In the genomic region with DNA sequence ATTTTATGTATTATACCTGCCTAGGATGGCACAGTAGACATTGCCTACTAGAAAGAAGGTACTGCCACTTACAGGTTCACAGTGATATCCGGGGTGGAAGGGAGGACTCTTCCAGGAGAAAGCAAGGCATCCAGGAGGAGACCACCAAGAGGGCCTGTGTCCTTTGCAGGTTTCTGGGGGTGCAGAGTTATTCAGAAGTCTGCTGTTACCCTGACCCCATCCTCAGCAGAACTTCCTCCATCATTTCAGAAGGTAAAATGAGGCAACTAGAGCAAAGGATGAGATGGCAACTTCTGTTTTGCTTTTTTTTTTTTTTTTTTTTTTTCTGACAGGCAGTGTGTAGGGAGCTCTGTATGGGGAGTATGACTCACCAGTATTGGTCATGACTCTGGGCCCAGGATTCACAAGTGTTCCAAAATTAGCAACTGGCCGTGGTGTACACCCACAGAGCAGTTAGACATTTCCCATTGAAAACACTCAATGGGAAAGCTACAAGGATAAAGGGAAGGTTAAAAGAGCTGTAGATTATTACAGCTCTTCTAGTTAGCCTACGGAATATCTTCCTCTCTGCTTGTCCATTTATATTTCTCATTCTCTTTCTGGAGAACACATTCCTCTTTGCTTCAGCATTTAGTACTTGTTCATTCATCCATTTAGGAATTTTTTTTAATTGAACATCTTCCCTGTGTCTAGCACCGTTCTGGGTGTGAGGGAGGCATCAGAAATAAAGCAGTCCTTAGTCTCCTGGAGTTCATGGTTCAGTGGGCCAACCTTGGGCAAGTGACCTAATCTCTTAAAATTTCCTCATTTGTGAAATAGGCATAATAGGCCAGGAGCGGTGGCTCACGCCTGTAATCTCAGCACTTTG, we compare ENCODE assay signal across 1 cellular context.
TF ChIP-seq lines count a peak whose summit lies in the region.

No MANE protein-coding gene starts in this region.

TF ChIP-seq in K562, 482 proteins besides CTCF, POLR2A, EP300 and RAD21 (continued from another document and continues in another):
- TF ChIP-seq, protein P1, sequence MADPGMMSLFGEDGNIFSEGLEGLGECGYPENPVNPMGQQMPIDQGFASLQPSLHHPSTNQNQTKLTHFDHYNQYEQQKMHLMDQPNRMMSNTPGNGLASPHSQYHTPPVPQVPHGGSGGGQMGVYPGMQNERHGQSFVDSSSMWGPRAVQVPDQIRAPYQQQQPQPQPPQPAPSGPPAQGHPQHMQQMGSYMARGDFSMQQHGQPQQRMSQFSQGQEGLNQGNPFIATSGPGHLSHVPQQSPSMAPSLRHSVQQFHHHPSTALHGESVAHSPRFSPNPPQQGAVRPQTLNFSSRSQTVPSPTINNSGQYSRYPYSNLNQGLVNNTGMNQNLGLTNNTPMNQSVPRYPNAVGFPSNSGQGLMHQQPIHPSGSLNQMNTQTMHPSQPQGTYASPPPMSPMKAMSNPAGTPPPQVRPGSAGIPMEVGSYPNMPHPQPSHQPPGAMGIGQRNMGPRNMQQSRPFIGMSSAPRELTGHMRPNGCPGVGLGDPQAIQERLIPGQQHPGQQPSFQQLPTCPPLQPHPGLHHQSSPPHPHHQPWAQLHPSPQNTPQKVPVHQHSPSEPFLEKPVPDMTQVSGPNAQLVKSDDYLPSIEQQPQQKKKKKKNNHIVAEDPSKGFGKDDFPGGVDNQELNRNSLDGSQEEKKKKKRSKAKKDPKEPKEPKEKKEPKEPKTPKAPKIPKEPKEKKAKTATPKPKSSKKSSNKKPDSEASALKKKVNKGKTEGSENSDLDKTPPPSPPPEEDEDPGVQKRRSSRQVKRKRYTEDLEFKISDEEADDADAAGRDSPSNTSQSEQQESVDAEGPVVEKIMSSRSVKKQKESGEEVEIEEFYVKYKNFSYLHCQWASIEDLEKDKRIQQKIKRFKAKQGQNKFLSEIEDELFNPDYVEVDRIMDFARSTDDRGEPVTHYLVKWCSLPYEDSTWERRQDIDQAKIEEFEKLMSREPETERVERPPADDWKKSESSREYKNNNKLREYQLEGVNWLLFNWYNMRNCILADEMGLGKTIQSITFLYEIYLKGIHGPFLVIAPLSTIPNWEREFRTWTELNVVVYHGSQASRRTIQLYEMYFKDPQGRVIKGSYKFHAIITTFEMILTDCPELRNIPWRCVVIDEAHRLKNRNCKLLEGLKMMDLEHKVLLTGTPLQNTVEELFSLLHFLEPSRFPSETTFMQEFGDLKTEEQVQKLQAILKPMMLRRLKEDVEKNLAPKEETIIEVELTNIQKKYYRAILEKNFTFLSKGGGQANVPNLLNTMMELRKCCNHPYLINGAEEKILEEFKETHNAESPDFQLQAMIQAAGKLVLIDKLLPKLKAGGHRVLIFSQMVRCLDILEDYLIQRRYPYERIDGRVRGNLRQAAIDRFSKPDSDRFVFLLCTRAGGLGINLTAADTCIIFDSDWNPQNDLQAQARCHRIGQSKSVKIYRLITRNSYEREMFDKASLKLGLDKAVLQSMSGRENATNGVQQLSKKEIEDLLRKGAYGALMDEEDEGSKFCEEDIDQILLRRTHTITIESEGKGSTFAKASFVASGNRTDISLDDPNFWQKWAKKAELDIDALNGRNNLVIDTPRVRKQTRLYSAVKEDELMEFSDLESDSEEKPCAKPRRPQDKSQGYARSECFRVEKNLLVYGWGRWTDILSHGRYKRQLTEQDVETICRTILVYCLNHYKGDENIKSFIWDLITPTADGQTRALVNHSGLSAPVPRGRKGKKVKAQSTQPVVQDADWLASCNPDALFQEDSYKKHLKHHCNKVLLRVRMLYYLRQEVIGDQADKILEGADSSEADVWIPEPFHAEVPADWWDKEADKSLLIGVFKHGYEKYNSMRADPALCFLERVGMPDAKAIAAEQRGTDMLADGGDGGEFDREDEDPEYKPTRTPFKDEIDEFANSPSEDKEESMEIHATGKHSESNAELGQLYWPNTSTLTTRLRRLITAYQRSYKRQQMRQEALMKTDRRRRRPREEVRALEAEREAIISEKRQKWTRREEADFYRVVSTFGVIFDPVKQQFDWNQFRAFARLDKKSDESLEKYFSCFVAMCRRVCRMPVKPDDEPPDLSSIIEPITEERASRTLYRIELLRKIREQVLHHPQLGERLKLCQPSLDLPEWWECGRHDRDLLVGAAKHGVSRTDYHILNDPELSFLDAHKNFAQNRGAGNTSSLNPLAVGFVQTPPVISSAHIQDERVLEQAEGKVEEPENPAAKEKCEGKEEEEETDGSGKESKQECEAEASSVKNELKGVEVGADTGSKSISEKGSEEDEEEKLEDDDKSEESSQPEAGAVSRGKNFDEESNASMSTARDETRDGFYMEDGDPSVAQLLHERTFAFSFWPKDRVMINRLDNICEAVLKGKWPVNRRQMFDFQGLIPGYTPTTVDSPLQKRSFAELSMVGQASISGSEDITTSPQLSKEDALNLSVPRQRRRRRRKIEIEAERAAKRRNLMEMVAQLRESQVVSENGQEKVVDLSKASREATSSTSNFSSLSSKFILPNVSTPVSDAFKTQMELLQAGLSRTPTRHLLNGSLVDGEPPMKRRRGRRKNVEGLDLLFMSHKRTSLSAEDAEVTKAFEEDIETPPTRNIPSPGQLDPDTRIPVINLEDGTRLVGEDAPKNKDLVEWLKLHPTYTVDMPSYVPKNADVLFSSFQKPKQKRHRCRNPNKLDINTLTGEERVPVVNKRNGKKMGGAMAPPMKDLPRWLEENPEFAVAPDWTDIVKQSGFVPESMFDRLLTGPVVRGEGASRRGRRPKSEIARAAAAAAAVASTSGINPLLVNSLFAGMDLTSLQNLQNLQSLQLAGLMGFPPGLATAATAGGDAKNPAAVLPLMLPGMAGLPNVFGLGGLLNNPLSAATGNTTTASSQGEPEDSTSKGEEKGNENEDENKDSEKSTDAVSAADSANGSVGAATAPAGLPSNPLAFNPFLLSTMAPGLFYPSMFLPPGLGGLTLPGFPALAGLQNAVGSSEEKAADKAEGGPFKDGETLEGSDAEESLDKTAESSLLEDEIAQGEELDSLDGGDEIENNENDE (IDR thresholded peaks at IDR 0.05; ENCODE audit: low read depth, low read length) = no peak
- no peak for TF ChIP-seq COPS2 (conservative IDR thresholded peaks at IDR 0.05)
- no peak for TF ChIP-seq SLC30A9 (CRISPR knock-in tag; IDR thresholded peaks at IDR 0.05)
- TF ChIP-seq NR0B1 (IDR thresholded peaks at IDR 0.05; ENCODE audit: partially characterized antibody) = no peak
- TF ChIP-seq ZNF133 (CRISPR knock-in tag; IDR thresholded peaks at IDR 0.05) = no peak
- no peak for TF ChIP-seq ELF2 (CRISPR knock-in tag; IDR thresholded peaks at IDR 0.05)
- TF ChIP-seq NFYB (IDR thresholded peaks at IDR 0.05; ENCODE audit: extremely low read depth, insufficient read length) = no peak
- TF ChIP-seq SP1 (CRISPR knock-in tag; IDR thresholded peaks at IDR 0.05) = no peak
- no peak for TF ChIP-seq SMARCA5 (IDR thresholded peaks at IDR 0.05)
- TF ChIP-seq, protein P2, sequence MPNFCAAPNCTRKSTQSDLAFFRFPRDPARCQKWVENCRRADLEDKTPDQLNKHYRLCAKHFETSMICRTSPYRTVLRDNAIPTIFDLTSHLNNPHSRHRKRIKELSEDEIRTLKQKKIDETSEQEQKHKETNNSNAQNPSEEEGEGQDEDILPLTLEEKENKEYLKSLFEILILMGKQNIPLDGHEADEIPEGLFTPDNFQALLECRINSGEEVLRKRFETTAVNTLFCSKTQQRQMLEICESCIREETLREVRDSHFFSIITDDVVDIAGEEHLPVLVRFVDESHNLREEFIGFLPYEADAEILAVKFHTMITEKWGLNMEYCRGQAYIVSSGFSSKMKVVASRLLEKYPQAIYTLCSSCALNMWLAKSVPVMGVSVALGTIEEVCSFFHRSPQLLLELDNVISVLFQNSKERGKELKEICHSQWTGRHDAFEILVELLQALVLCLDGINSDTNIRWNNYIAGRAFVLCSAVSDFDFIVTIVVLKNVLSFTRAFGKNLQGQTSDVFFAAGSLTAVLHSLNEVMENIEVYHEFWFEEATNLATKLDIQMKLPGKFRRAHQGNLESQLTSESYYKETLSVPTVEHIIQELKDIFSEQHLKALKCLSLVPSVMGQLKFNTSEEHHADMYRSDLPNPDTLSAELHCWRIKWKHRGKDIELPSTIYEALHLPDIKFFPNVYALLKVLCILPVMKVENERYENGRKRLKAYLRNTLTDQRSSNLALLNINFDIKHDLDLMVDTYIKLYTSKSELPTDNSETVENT (CRISPR knock-in tag; IDR thresholded peaks at IDR 0.05) = no peak
- no peak for TF ChIP-seq ZBTB17 (CRISPR knock-in tag; IDR thresholded peaks at IDR 0.05)
- TF ChIP-seq ZNF253 (CRISPR knock-in tag; conservative IDR thresholded peaks at IDR 0.05) = no peak
- no peak for TF ChIP-seq EWSR1 (IDR thresholded peaks at IDR 0.05; ENCODE audit: borderline replicate concordance, low read depth, partially characterized antibody)
- no peak for TF ChIP-seq ZC3H4 (CRISPR knock-in tag; IDR thresholded peaks at IDR 0.05; ENCODE audit: borderline replicate concordance)
- TF ChIP-seq ZBED1 (IDR thresholded peaks at IDR 0.05) = no peak
- no peak for TF ChIP-seq GTF2F1 (IDR thresholded peaks at IDR 0.05; ENCODE audit: low read depth, low read length)
- no peak for TF ChIP-seq ZNF197 (CRISPR knock-in tag; IDR thresholded peaks at IDR 0.05; ENCODE audit: low read depth)
- TF ChIP-seq, protein P3, sequence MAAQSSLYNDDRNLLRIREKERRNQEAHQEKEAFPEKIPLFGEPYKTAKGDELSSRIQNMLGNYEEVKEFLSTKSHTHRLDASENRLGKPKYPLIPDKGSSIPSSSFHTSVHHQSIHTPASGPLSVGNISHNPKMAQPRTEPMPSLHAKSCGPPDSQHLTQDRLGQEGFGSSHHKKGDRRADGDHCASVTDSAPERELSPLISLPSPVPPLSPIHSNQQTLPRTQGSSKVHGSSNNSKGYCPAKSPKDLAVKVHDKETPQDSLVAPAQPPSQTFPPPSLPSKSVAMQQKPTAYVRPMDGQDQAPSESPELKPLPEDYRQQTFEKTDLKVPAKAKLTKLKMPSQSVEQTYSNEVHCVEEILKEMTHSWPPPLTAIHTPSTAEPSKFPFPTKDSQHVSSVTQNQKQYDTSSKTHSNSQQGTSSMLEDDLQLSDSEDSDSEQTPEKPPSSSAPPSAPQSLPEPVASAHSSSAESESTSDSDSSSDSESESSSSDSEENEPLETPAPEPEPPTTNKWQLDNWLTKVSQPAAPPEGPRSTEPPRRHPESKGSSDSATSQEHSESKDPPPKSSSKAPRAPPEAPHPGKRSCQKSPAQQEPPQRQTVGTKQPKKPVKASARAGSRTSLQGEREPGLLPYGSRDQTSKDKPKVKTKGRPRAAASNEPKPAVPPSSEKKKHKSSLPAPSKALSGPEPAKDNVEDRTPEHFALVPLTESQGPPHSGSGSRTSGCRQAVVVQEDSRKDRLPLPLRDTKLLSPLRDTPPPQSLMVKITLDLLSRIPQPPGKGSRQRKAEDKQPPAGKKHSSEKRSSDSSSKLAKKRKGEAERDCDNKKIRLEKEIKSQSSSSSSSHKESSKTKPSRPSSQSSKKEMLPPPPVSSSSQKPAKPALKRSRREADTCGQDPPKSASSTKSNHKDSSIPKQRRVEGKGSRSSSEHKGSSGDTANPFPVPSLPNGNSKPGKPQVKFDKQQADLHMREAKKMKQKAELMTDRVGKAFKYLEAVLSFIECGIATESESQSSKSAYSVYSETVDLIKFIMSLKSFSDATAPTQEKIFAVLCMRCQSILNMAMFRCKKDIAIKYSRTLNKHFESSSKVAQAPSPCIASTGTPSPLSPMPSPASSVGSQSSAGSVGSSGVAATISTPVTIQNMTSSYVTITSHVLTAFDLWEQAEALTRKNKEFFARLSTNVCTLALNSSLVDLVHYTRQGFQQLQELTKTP (IDR thresholded peaks at IDR 0.05; ENCODE audit: low read depth in 1 of 2, partially characterized antibody in 2 of 2) = peak in 1 of 2 experiments; percentile 47
- TF ChIP-seq POLR2G (IDR thresholded peaks at IDR 0.05; ENCODE audit: low read depth, low read length) = no peak
- no peak for TF ChIP-seq SPI1 (IDR thresholded peaks at IDR 0.05; ENCODE audit: borderline replicate concordance, low read depth, low read length)
- peak; percentile 59; the same call in 1 of the 2 replicates for TF ChIP-seq CEBPG (CRISPR knock-in tag; IDR thresholded peaks at IDR 0.05)
- TF ChIP-seq CEBPG (tag; conservative IDR thresholded peaks at IDR 0.05 in 1 of 2, IDR thresholded peaks at IDR 0.05 in 1 of 2) = peak; percentile 57 to 58; a peak in 2 of 4 replicates
- TF ChIP-seq SRSF1 (IDR thresholded peaks at IDR 0.05; ENCODE audit: low read depth, low read length) = no peak
- TF ChIP-seq, protein P4, sequence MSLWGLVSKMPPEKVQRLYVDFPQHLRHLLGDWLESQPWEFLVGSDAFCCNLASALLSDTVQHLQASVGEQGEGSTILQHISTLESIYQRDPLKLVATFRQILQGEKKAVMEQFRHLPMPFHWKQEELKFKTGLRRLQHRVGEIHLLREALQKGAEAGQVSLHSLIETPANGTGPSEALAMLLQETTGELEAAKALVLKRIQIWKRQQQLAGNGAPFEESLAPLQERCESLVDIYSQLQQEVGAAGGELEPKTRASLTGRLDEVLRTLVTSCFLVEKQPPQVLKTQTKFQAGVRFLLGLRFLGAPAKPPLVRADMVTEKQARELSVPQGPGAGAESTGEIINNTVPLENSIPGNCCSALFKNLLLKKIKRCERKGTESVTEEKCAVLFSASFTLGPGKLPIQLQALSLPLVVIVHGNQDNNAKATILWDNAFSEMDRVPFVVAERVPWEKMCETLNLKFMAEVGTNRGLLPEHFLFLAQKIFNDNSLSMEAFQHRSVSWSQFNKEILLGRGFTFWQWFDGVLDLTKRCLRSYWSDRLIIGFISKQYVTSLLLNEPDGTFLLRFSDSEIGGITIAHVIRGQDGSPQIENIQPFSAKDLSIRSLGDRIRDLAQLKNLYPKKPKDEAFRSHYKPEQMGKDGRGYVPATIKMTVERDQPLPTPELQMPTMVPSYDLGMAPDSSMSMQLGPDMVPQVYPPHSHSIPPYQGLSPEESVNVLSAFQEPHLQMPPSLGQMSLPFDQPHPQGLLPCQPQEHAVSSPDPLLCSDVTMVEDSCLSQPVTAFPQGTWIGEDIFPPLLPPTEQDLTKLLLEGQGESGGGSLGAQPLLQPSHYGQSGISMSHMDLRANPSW (CRISPR knock-in tag; IDR thresholded peaks at IDR 0.05) = no peak
- TF ChIP-seq, protein P5, sequence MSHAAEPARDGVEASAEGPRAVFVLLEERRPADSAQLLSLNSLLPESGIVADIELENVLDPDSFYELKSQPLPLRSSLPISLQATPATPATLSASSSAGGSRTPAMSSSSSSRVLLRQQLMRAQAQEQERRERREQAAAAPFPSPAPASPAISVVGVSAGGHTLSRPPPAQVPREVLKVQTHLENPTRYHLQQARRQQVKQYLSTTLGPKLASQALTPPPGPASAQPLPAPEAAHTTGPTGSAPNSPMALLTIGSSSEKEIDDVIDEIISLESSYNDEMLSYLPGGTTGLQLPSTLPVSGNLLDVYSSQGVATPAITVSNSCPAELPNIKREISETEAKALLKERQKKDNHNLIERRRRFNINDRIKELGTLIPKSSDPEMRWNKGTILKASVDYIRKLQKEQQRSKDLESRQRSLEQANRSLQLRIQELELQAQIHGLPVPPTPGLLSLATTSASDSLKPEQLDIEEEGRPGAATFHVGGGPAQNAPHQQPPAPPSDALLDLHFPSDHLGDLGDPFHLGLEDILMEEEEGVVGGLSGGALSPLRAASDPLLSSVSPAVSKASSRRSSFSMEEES (CRISPR knock-in tag; IDR thresholded peaks at IDR 0.05) = no peak
- peak; percentile 18; the same call in 1 of the 2 replicates for TF ChIP-seq FOXM1 (IDR thresholded peaks at IDR 0.05; ENCODE audit: low read depth)
- TF ChIP-seq FOXM1 (CRISPR knock-in tag; IDR thresholded peaks at IDR 0.05; ENCODE audit: low read depth) = no peak
- peak; percentile 74; the same call in 1 of the 2 replicates for TF ChIP-seq LARP7 (IDR thresholded peaks at IDR 0.05)
- TF ChIP-seq FOSL1 (tag; conservative IDR thresholded peaks at IDR 0.05) = peak; percentile 99
- TF ChIP-seq LCOR (CRISPR knock-in tag; IDR thresholded peaks at IDR 0.05) = peak; percentile 76; the same call in 1 of the 2 replicates
